ENCODE assay signal across 36 cellular contexts in genomic region chr1:4083171-4084052, GRCh38.
DNase-seq lines count a peak whose midpoint lies in the region; ATAC-seq and TF ChIP-seq lines count a peak whose summit lies in the region.
"Had no signal": no experiment of that assay in that cellular context is flagged by ENCODE, and none has a peak within 500 bp of the region (broad histone marks: within the 10 kb centered on the region; RNA-seq: fewer than 3 reads in every experiment).

No MANE protein-coding gene starts in this region.

- no peak overlapping the region for H3K18ac ChIP-seq in neuronal stem cell (ENCODE audit: low read length)

- CTCF ChIA-PET in MCF 10A (lab: Yijun Ruan, JAX), result no interaction called here

- peak overlapping the region in 1 of 3 donors; percentile 17 for H3K4me3 ChIP-seq in breast epithelium
- H3K4me3 ChIP-seq in neuronal stem cell (ENCODE audit: low read length in 2 of 2), result no peak overlapping the region
- no peak overlapping the region for H3K4me3 ChIP-seq in upper lobe of right lung
- H3K4me3 ChIP-seq: esophagus muscularis mucosa, GM23248, heart right ventricle, lower lobe of right lung, mucosa of descending colon, transverse colon had no signal

- H3K9me3 Mint-ChIP-seq in MCF 10A (ENCODE audit: unreplicated experiment), result peaks cover 26% of the 10 kb centered on the region
- H3K9me3 Mint-ChIP-seq: activated CD8-positive, alpha-beta T cell treated with anti-CD3 and anti-CD28 coated beads for 36 hours; T-helper 2 cell treated with Interferon-gamma antibody and Interleukin-4, amounts not matched to agents 5 μg/mL and 100 μg/mL, for 36 hours had no signal

- H3K4me1 Mint-ChIP-seq in MCF 10A (ENCODE audit: insufficient read depth, unreplicated experiment), result no peaks in the 10 kb centered on the region
- H3K4me1 Mint-ChIP-seq: natural killer cell had no signal

- BruUV-seq in MCF 10A (replicated peaks; lab: Mats Ljungman, UMichigan), result no TSS peak

- no peaks in the 10 kb centered on the region for H3K36me3 Mint-ChIP-seq in MCF 10A (ENCODE audit: insufficient read depth, unreplicated experiment)
- H3K36me3 Mint-ChIP-seq: natural killer cell had no signal

- WGBS in neuronal stem cell (ENCODE audit: extremely low coverage in 2 of 2, insufficient read length in 2 of 2, insufficient replicate concordance in 1 of 2), 2 donors, result no CpG with 5 or more reads among the region's 21 CpGs

- no peaks in the 10 kb centered on the region for H3K36me3 ChIP-seq in breast epithelium
- H3K36me3 ChIP-seq in neuronal stem cell (replicated peaks in 1 of 2; ENCODE audit: control insufficient read depth in 2 of 2, insufficient read depth in 2 of 2, low read length in 2 of 2), result no peaks in the 10 kb centered on the region
- no peaks in the 10 kb centered on the region for H3K36me3 ChIP-seq in upper lobe of right lung
- H3K36me3 ChIP-seq: esophagus muscularis mucosa, heart right ventricle, lower lobe of right lung, transverse colon had no signal

- TF ChIP-seq CTCF in breast epithelium (IDR thresholded peaks at IDR 0.05), result no peak
- TF ChIP-seq CTCF in MCF 10A (IDR thresholded peaks at IDR 0.05; ENCODE audit: unreplicated experiment), result no peak
- TF ChIP-seq CTCF in upper lobe of right lung (IDR thresholded peaks at IDR 0.05), result no peak

- no peak overlapping the region for H3K4me3 Mint-ChIP-seq in MCF 10A (ENCODE audit: unreplicated experiment)
- H3K4me3 Mint-ChIP-seq: activated CD8-positive, alpha-beta T cell treated with anti-CD3 and anti-CD28 coated beads for 36 hours; activated T-helper 1 cell treated with anti-CD3 and anti-CD28 coated beads, Interleukin-12 subunit alpha, Interleukin-12 subunit beta, Interleukin-2, Interleukin-4 antibody, amounts not matched to agents 30 ng/mL and 10 ng/mL and 1 ng/mL, durations not matched to agents 14 hours and 24 hours and 36 hours; natural killer cell; T-helper 2 cell treated with Interferon-gamma antibody and Interleukin-4, amounts not matched to agents 5 μg/mL and 100 μg/mL, for 36 hours had no signal

- no peaks in the 10 kb centered on the region for H3K27me3 Mint-ChIP-seq in MCF 10A (ENCODE audit: insufficient read depth, unreplicated experiment)
- H3K27me3 Mint-ChIP-seq: activated CD8-positive, alpha-beta T cell treated with anti-CD3 and anti-CD28 coated beads for 36 hours had no signal

- no peak overlapping the region for H4K8ac ChIP-seq in neuronal stem cell (ENCODE audit: low read depth, low read length)

- H2BK15ac ChIP-seq in neuronal stem cell (ENCODE audit: low read length), result no peak overlapping the region

- H3K14ac ChIP-seq in neuronal stem cell (ENCODE audit: low read length), result no peak overlapping the region

- H3K4me1 ChIP-seq in breast epithelium (peaks cover 0 to 4% of the 10 kb centered on the region in 2 donors), neuronal stem cell (ENCODE audit: control insufficient read depth in 2 of 2, insufficient read depth in 1 of 2, low read depth in 1 of 2, low read length in 2 of 2) (peaks cover 0 to 4% of the 10 kb centered on the region in 2 donors), upper lobe of right lung (no peaks in the 10 kb centered on the region)
- H3K4me1 ChIP-seq: Caco-2, esophagus muscularis mucosa, heart right ventricle, lower lobe of right lung, parathyroid adenoma, transverse colon had no signal

- no peak overlapping the region for H3K23ac ChIP-seq in neuronal stem cell (ENCODE audit: low read depth, low read length, poor library complexity)

- no peak for ATAC-seq in upper lobe of right lung
- ATAC-seq: activated CD8-positive, alpha-beta T cell treated with anti-CD3 and anti-CD28 coated beads for 36 hours; heart right ventricle; mucosa of descending colon; natural killer cell had no signal

- DNase-seq in breast epithelium (ENCODE audit: low spot score in 2 of 2), result peak in 1 of 2 donors; percentile 24
- DNase-seq in MCF 10A (ENCODE audit: unreplicated experiment), result no peak
- peak; percentile 3 for DNase-seq in globus pallidus (ENCODE audit: low spot score)
- DNase-seq in neuronal stem cell (ENCODE audit: low spot score), result no peak
- DNase-seq in upper lobe of right lung, result peak; percentile 37
- DNase-seq in NK-92 treated with Interleukin-12 subunit alpha and Interleukin-12 subunit beta, amount 100 ng/mL, for 24 hours (lab: John Stamatoyannopoulos, UW), result no peak
- DNase-seq in substantia nigra (lab: John Stamatoyannopoulos, UW), result no peak
- no peak for DNase-seq in GM19238 (ENCODE audit: insufficient read length, low spot score)
- DNase-seq: activated CD4-positive, alpha-beta T cell treated with anti-CD3 and anti-CD28 coated beads for 1 hour; activated CD8-positive, alpha-beta memory T cell treated with anti-CD3 and anti-CD28 coated beads, Interleukin-2, amount 50 U/mL, for 48 hours; activated CD8-positive, alpha-beta T cell treated with anti-CD3 and anti-CD28 coated beads for 36 hours; activated naive CD4-positive, alpha-beta T cell treated with Interleukin-2 at 50 U/mL for 16 hours; Caco-2; dermis blood vessel endothelial cell; DMS79; foreskin fibroblast; GDM1; GM23248; heart right ventricle; KBM-7; lower lobe of right lung; mucosa of descending colon; natural killer cell; NCI-H1105 treated with DMSO at 0.1 percent for 48 hours; NCI-H187 treated with DMSO at 0.1 percent for 48 hours; NCI-H524 treated with DMSO at 0.1 percent for 48 hours; SHP77; stimulated activated CD4-positive, alpha-beta T cell treated with anti-CD3 and anti-CD28 coated beads, Interleukin-15, amount 100 ng/mL, for 24 hours; stimulated activated CD4-positive, alpha-beta T cell treated with anti-CD3 and anti-CD28 coated beads, Interleukin-4, amount 100 ng/mL, for 4 hours; transverse colon had no signal

- no peaks in the 10 kb centered on the region for H3K9me3 ChIP-seq in breast epithelium
- no peaks in the 10 kb centered on the region for H3K9me3 ChIP-seq in neuronal stem cell (replicated peaks in 1 of 2; ENCODE audit: control insufficient read depth in 2 of 2, insufficient read depth in 1 of 2, low read depth in 1 of 2, low read length in 2 of 2)
- no peaks in the 10 kb centered on the region for H3K9me3 ChIP-seq in upper lobe of right lung
- H3K9me3 ChIP-seq: Caco-2, esophagus muscularis mucosa, lower lobe of right lung, mucosa of descending colon, transverse colon had no signal

- no peak overlapping the region for H2BK120ac ChIP-seq in neuronal stem cell (ENCODE audit: low read depth, low read length)

- no peak overlapping the region for H2AFZ ChIP-seq in neuronal stem cell (ENCODE audit: low read length)
- H2AFZ ChIP-seq: GM23248, parathyroid adenoma had no signal

- H3K27ac Mint-ChIP-seq in MCF 10A (ENCODE audit: low read depth, unreplicated experiment), result no peak overlapping the region
- H3K27ac Mint-ChIP-seq: activated CD8-positive, alpha-beta T cell treated with anti-CD3 and anti-CD28 coated beads for 36 hours; activated T-helper 1 cell treated with anti-CD3 and anti-CD28 coated beads, Interleukin-12 subunit alpha, Interleukin-12 subunit beta, Interleukin-2, Interleukin-4 antibody, amounts not matched to agents 30 ng/mL and 10 ng/mL and 1 ng/mL, durations not matched to agents 14 hours and 24 hours and 36 hours; natural killer cell; T-helper 2 cell treated with Interferon-gamma antibody and Interleukin-4, amounts not matched to agents 5 μg/mL and 100 μg/mL, for 36 hours had no signal

- H3K9ac ChIP-seq in neuronal stem cell (ENCODE audit: low read depth, low read length, poor library complexity), result peak overlapping the region; percentile 22
- H3K9ac ChIP-seq: GM23248, parathyroid adenoma had no signal

- H3K27me3 ChIP-seq in breast epithelium, result peaks cover 0 to 7% of the 10 kb centered on the region in 2 donors
- peaks cover 0 to 19% (median 0%) of the 10 kb centered on the region in 3 experiments for H3K27me3 ChIP-seq in neuronal stem cell (ENCODE audit: control insufficient read depth in 3 of 3, insufficient read depth in 3 of 3, low read depth in 1 of 3, low read length in 3 of 3)
- H3K27me3 ChIP-seq in upper lobe of right lung, result peaks cover 9% of the 10 kb centered on the region
- H3K27me3 ChIP-seq: transverse colon had no signal

- no peak overlapping the region for H4K91ac ChIP-seq in neuronal stem cell (ENCODE audit: low read depth, low read length, poor library complexity)

- intact Hi-C loops in breast epithelium (cut with DNase I; ENCODE audit: low total_unique reads) (no loop called here), MCF 10A (cut with micrococcal nuclease) (no loop called here), upper lobe of right lung (cut with DNase I) (no loop called here)

- H3K4ac ChIP-seq in neuronal stem cell (ENCODE audit: low read length), result no peak overlapping the region

- POLR2A ChIA-PET in MCF 10A (lab: Yijun Ruan, JAX), result no interaction called here

- no peak for TF ChIP-seq POLR2A in breast epithelium (IDR thresholded peaks at IDR 0.05)

- no peak overlapping the region for H3K4me2 ChIP-seq in neuronal stem cell (ENCODE audit: insufficient read depth, low read length, poor library complexity, severe bottlenecking)

- no peak overlapping the region for H2AK5ac ChIP-seq in neuronal stem cell (ENCODE audit: low read depth, low read length)

- H2BK5ac ChIP-seq in neuronal stem cell (ENCODE audit: low read length), result no peak overlapping the region

- H3K27ac ChIP-seq in breast epithelium (peak overlapping the region; percentile 20 to 44), neuronal stem cell (replicated peaks; ENCODE audit: low read length) (no peak overlapping the region), upper lobe of right lung (no peak overlapping the region), substantia nigra (ENCODE audit: low read depth, low read length, poor library complexity, severe bottlenecking) (no peak overlapping the region)
- H3K27ac ChIP-seq: 22Rv1, C4-2B, esophagus muscularis mucosa, GM23248, heart right ventricle, lower lobe of right lung, parathyroid adenoma, transverse colon had no signal

- H2BK12ac ChIP-seq in neuronal stem cell (ENCODE audit: low read length), result no peak overlapping the region

- no peaks in the 10 kb centered on the region for H3K79me1 ChIP-seq in neuronal stem cell (ENCODE audit: low read depth, low read length)

Comparison
In these comparisons a context has a peak if more than half of its experiments do, and no peak if none do; other contexts are left out.
1. DNase-seq: peak in globus pallidus (single experiment) and upper lobe of right lung (single experiment); none in MCF 10A (single experiment), neuronal stem cell (single experiment), NK-92 treated with Interleukin-12 subunit alpha and Interleukin-12 subunit beta, amount 100 ng/mL, for 24 hours (single experiment), substantia nigra (0 of 49) and GM19238 (single experiment).
2. H3K27ac ChIP-seq: peak in breast epithelium (2 of 2); none in neuronal stem cell (single experiment), upper lobe of right lung (single experiment) and substantia nigra (single experiment).